8 cellular contexts compared by ENCODE assay signal in the genomic region with DNA sequence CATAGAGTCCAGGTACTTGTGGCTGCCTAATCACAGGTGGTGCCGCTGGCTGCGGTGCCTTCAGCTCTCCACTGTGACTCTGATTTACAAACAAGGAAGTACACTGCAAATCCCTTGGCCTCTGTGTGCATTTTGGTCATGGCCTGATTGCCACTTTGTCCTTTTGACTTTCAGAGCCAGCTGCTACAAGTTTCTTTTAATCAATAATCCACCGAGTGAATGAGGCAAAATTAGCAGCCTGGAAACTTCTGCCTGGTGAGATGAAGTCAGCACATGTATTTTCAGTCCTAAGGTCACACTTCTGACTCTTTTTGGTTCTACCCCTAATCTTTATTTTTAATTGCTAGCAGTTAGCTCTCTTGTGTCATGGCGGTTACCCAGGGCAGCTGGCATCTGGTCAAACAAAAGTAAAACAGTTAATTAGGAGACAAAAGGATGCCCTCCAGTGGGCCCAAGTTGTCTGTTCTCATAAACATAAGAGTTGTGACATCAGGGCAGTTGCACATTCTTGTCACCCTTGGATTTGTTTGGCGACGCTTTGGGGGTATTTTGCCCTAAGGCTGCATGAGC.
DNase-seq lines count a peak whose midpoint lies in the region; ATAC-seq, FAIRE-seq and TF ChIP-seq lines count a peak whose summit lies in the region.

No MANE protein-coding gene starts in this region.

- no peaks in the 10 kb centered on the region for H3F3A ChIP-seq in PC-3 (ENCODE audit: low read length, unreplicated experiment)

- H3K9me3 Mint-ChIP-seq in endothelial cell (ENCODE audit: unreplicated experiment): no peaks in the 10 kb centered on the region

- H3K36me3 Mint-ChIP-seq in endothelial cell (ENCODE audit: low read depth, unreplicated experiment): no peaks in the 10 kb centered on the region

- H3K9ac ChIP-seq in PC-3 (ENCODE audit: low read length) (no peak overlapping the region), HepG2 (ENCODE audit: insufficient read depth, low read depth, low read length) (no peak overlapping the region)

- POLR2A ChIA-PET in PC-3 (lab: Charles Lee; ENCODE audit: unreplicated experiment): no interaction called here
- POLR2A ChIA-PET in HepG2 (lab: Yijun Ruan, JAX): no interaction called here

- TF ChIP-seq RAD21 in HepG2 (CRISPR knock-in tag; IDR thresholded peaks at IDR 0.05): no peak

- 32% methylated on average over 6 of the region's 6 CpGs for WGBS in HepG2 (ENCODE audit: low lambda C conversion rate)

- no peak for DNase-seq in PC-3
- no peak for DNase-seq in HepG2 (ENCODE audit: low spot score)
- DNase-seq in effector CD4-positive, alpha-beta T cell: no peak
- DNase-seq in islet precursor cell: no peak
- DNase-seq in endothelial cell (ENCODE audit: low spot score): no peak

- H3K4me1 ChIP-seq in PC-3 (ENCODE audit: insufficient read depth, low read length) (peaks cover 15% of the 10 kb centered on the region; the same call in 1 of the 2 replicates), HepG2 (ENCODE audit: insufficient read depth, low read length) (no peaks in the 10 kb centered on the region)

- CTCF ChIA-PET in PC-3 (lab: Charles Lee) (interaction anchor here (0.6 kb wide), 1 partner anchor 340 kb away, joined by 4 read pairs; no protein-coding TSS in a partner anchor), HepG2 (lab: Yijun Ruan, JAX; ENCODE audit: low intra/inter-chr PET ratio, low total read pairs) (no interaction called here)

- no peaks in the 10 kb centered on the region for H4K20me1 ChIP-seq in PC-3 (ENCODE audit: low read length)
- H4K20me1 ChIP-seq in HepG2 (ENCODE audit: insufficient read depth, low read length): no peaks in the 10 kb centered on the region

- no TSS peak for BruUV-seq in PC-3 (replicated peaks; lab: Mats Ljungman, UMichigan)
- BruUV-seq in HepG2 (replicated peaks; lab: Mats Ljungman, UMichigan): no TSS peak

- H2AFZ ChIP-seq in PC-3 (ENCODE audit: low read length) (no peak overlapping the region), HepG2 (ENCODE audit: low read length) (no peak overlapping the region)

- H3K4me2 ChIP-seq in PC-3 (ENCODE audit: low read length) (no peak overlapping the region), HepG2 (ENCODE audit: low read depth, low read length) (no peak overlapping the region)

- H3K36me3 ChIP-seq in PC-3 (ENCODE audit: low read depth, low read length) (no peaks in the 10 kb centered on the region), HepG2 (replicated peaks in 1 of 2; ENCODE audit: control insufficient read depth in 1 of 2, insufficient read depth in 2 of 2, low read length in 2 of 2) (no peaks in the 10 kb centered on the region)

- no peak overlapping the region for H3K27ac Mint-ChIP-seq in endothelial cell (ENCODE audit: unreplicated experiment)

- no peak overlapping the region for H3K4me3 ChIP-seq in PC-3 (ENCODE audit: low read length)
- no peak overlapping the region for H3K4me3 ChIP-seq in HepG2 (replicated peaks in 1 of 3; ENCODE audit: insufficient read depth in 1 of 3, low read depth in 2 of 3, low read length in 3 of 3)

- in situ Hi-C loops in HepG2 (cut with HindIII; ENCODE audit: extremely low pct_ligation_motif_present, low pct_unique_long_range_greater_than_20kb): no loop called here

- no peak for TF ChIP-seq EP300 in HepG2 (IDR thresholded peaks at IDR 0.05; ENCODE audit: low read depth in 2 of 2, low read length in 2 of 2)
- TF ChIP-seq EP300 in HepG2 (CRISPR knock-in tag; IDR thresholded peaks at IDR 0.05; ENCODE audit: borderline replicate concordance): no peak

- TF ChIP-seq CTCF in PC-3 (conservative IDR thresholded peaks at IDR 0.05; ENCODE audit: low read depth, low read length) (0 out of 2 replicates have a peak, but pooled peaks have one; percentile 16), HepG2 (CRISPR knock-in tag; IDR thresholded peaks at IDR 0.05) (no peak), endothelial cell (IDR thresholded peaks at IDR 0.05; ENCODE audit: unreplicated experiment) (no peak)

- peaks cover 17% of the 10 kb centered on the region for H3K4me1 Mint-ChIP-seq in endothelial cell (ENCODE audit: unreplicated experiment)

- no peak for FAIRE-seq in HepG2 (lab: Jason Lieb, UNC)

- no peak for TF ChIP-seq POLR2A in HepG2 (IDR thresholded peaks at IDR 0.05; ENCODE audit: insufficient read depth in 1 of 2, low read depth in 2 of 2, low read length in 2 of 2)

- ATAC-seq in GM18868 (IDR thresholded peaks at IDR 0.05; ENCODE audit: unreplicated experiment) (peak; percentile 46), HG03095 (IDR thresholded peaks at IDR 0.05; ENCODE audit: unreplicated experiment) (peak; percentile 50), PC-3 (no peak), HepG2 (no peak), HG03439 (IDR thresholded peaks at IDR 0.05; ENCODE audit: unreplicated experiment) (no peak)

- H3K9me2 ChIP-seq in PC-3 (replicated peaks; ENCODE audit: low read length): no peaks in the 10 kb centered on the region

- peaks cover 2% of the 10 kb centered on the region for H3K27me3 Mint-ChIP-seq in endothelial cell (ENCODE audit: unreplicated experiment)

- no peak overlapping the region for H3K4me3 Mint-ChIP-seq in endothelial cell (ENCODE audit: unreplicated experiment)

- H3K27me3 ChIP-seq in PC-3 (ENCODE audit: low read length) (no peaks in the 10 kb centered on the region), HepG2 (ENCODE audit: control insufficient read depth in 1 of 2, insufficient read depth in 2 of 2, low read length in 2 of 2) (no peaks in the 10 kb centered on the region)

- no peaks in the 10 kb centered on the region for H3K9me3 ChIP-seq in PC-3 (ENCODE audit: low read length)
- no peaks in the 10 kb centered on the region for H3K9me3 ChIP-seq in HepG2 (ENCODE audit: low read length)

- intact Hi-C loops in PC-3 (cut with micrococcal nuclease): loop anchor here (5.0 kb wide), 2 partner anchors 129 to 574 kb away; partner anchors contain the start of gene PDGFRA
- intact Hi-C loops in HepG2 (cut with micrococcal nuclease; ENCODE audit: unreplicated experiment): no loop called here

- no peak overlapping the region for H3K27ac ChIP-seq in PC-3 (ENCODE audit: low read length)
- no peak overlapping the region for H3K27ac ChIP-seq in HepG2 (ENCODE audit: extremely low read length, insufficient read depth, low read length)

- no peaks in the 10 kb centered on the region for H3K79me2 ChIP-seq in PC-3 (ENCODE audit: low read length)
- no peaks in the 10 kb centered on the region for H3K79me2 ChIP-seq in HepG2 (ENCODE audit: insufficient read depth, low read length)

TF ChIP-seq in HepG2, 621 proteins besides CTCF, POLR2A, EP300 and RAD21:
- TF ChIP-seq ZNF709 (CRISPR knock-in tag; IDR thresholded peaks at IDR 0.05) (no peak), STAG1 (CRISPR knock-in tag; IDR thresholded peaks at IDR 0.05) (peak; percentile 12; the same call in 1 of the 2 replicates)
- TF ChIP-seq, protein P1, sequence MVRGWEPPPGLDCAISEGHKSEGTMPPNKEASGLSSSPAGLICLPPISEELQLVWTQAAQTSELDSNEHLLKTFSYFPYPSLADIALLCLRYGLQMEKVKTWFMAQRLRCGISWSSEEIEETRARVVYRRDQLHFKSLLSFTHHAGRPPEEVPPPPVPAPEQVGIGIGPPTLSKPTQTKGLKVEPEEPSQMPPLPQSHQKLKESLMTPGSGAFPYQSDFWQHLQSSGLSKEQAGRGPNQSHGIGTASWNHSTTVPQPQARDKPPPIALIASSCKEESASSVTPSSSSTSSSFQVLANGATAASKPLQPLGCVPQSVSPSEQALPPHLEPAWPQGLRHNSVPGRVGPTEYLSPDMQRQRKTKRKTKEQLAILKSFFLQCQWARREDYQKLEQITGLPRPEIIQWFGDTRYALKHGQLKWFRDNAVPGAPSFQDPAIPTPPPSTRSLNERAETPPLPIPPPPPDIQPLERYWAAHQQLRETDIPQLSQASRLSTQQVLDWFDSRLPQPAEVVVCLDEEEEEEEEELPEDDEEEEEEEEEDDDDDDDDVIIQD (CRISPR knock-in tag; IDR thresholded peaks at IDR 0.05; ENCODE audit: low read depth): no peak

Comparison
In these comparisons a context has a peak if more than half of its experiments do, and no peak if none do; other contexts are left out.
1. ATAC-seq: peak in GM18868 (single experiment) and HG03095 (single experiment); none in PC-3 (single experiment), HepG2 (single experiment) and HG03439 (single experiment).